In genomic region chr16:48865511-48865910, GRCh38 we compare ENCODE assay signal across 2 cellular contexts.
"Had no signal": no experiment of that assay in that cellular context is flagged by ENCODE, and none has a peak within 500 bp of the region (broad histone marks: within the 10 kb centered on the region; RNA-seq: fewer than 3 reads in every experiment).

No MANE protein-coding gene starts in this region.

- DNase-seq: IMR-90, KBM-7 had no signal
